Comparison of ENCODE assay signal across 9 cellular contexts in genomic region chr6:63307581-63308246, GRCh38. TPM values are rescaled to one million over a fixed set of nuclear protein-coding genes. Genes with fewer than 3 reads are reported as not detected.
A peak's percentile ranks its signal among the peaks of the same experiment; 100 is the strongest.
DNase-seq lines count a peak whose midpoint lies in the region; ATAC-seq and TF ChIP-seq lines count a peak whose summit lies in the region.
"Had no signal": no experiment of that assay in that cellular context is flagged by ENCODE, and none has a peak within 500 bp of the region (broad histone marks: within the 10 kb centered on the region; RNA-seq: fewer than 3 reads in every experiment).

No MANE protein-coding gene starts in this region.

- no peak overlapping the region for H3K4me3 ChIP-seq in BJ (ENCODE audit: low read depth, low read length)
- H3K4me3 ChIP-seq in mammary epithelial cell (replicated peaks in 1 of 3; ENCODE audit: insufficient read depth in 1 of 3, low read depth in 2 of 3, low read length in 3 of 3) = no peak overlapping the region
- H3K4me3 ChIP-seq in neural cell (ENCODE audit: low read length) = no peak overlapping the region

- no TSS peak for BruUV-seq in mammary epithelial cell (replicated peaks; lab: Mats Ljungman, UMichigan)

- no peaks in the 10 kb centered on the region for H3K9me2 ChIP-seq in neural cell (ENCODE audit: insufficient read depth, low read length)

- ATAC-seq in GM18870 (IDR thresholded peaks at IDR 0.05; ENCODE audit: unreplicated experiment) (peak; percentile 93), HG03039 (IDR thresholded peaks at IDR 0.05; ENCODE audit: unreplicated experiment) (peak; percentile 86)

- H3K9me3 ChIP-seq in mammary epithelial cell (replicated peaks; ENCODE audit: insufficient read depth, low read length) (no peaks in the 10 kb centered on the region), neural cell (ENCODE audit: low read length) (no peaks in the 10 kb centered on the region)
- H3K9me3 ChIP-seq: neutrophil had no signal

- H3K27me3 ChIP-seq in BJ (ENCODE audit: control insufficient read depth, insufficient read depth, low read length) = no peaks in the 10 kb centered on the region
- H3K27me3 ChIP-seq in mammary epithelial cell (ENCODE audit: insufficient read depth, low read length) = no peaks in the 10 kb centered on the region
- no peaks in the 10 kb centered on the region for H3K27me3 ChIP-seq in neural cell (ENCODE audit: insufficient read depth, low read depth, low read length)
- H3K27me3 ChIP-seq: neutrophil had no signal

- no peaks in the 10 kb centered on the region for H3K79me2 ChIP-seq in mammary epithelial cell (ENCODE audit: insufficient read depth, low read length)
- H3K79me2 ChIP-seq in neural cell (replicated peaks; ENCODE audit: insufficient read depth, low read length) = no peaks in the 10 kb centered on the region

- in situ Hi-C loops in mammary epithelial cell (cut with MboI; ENCODE audit: low sequenced_read_pairs in 2 of 2) = no loop called here

- H2AFZ ChIP-seq in mammary epithelial cell (ENCODE audit: low read depth, low read length) (no peak overlapping the region), neural cell (ENCODE audit: low read depth, low read length) (no peak overlapping the region)

- WGBS in mammary epithelial cell (ENCODE audit: low coverage, missing lambda C conversion rate) = 60% methylated on average over 2 of the region's 3 CpGs

- no peaks in the 10 kb centered on the region for H3K4me1 ChIP-seq in mammary epithelial cell (ENCODE audit: insufficient read depth, low read length)

- no peak for TF ChIP-seq RAD21 in neural cell (conservative IDR thresholded peaks at IDR 0.05)

- intact Hi-C loops in mammary epithelial cell (cut with micrococcal nuclease) = loop anchor here (1.0 to 5.0 kb wide), 4 partner anchors 265 to 495 kb away; partner anchors contain the start of genes LOC128125822 and PTP4A1

- H3K36me3 ChIP-seq in BJ (ENCODE audit: control insufficient read depth, insufficient read depth, low read length) (no peaks in the 10 kb centered on the region), mammary epithelial cell (ENCODE audit: insufficient read depth, low read length) (no peaks in the 10 kb centered on the region), neural cell (ENCODE audit: insufficient read depth, low read length) (no peaks in the 10 kb centered on the region)
- H3K36me3 ChIP-seq: neutrophil had no signal

- H3K27ac ChIP-seq in mammary epithelial cell (ENCODE audit: insufficient read depth, low read depth, low read length) = no peak overlapping the region
- no peak overlapping the region for H3K27ac ChIP-seq in neural cell (ENCODE audit: low read length)
- H3K27ac ChIP-seq: neutrophil had no signal

- no peak for DNase-seq in BJ (ENCODE audit: low read depth)
- DNase-seq in NCI-H2227 (lab: John Stamatoyannopoulos, UW; ENCODE audit: unreplicated experiment) = peak; percentile 12
- DNase-seq in mammary epithelial cell = peak; percentile 37
- no peak for DNase-seq in DMS79 (lab: John Stamatoyannopoulos, UW)
- no peak for DNase-seq in stimulated activated CD4-positive, alpha-beta T cell treated with anti-CD3 and anti-CD28 coated beads, Interleukin-12 subunit alpha, Interleukin-12 subunit beta, amount 100 ng/mL, for 4 hours

- no peaks in the 10 kb centered on the region for H3F3A ChIP-seq in neural cell (ENCODE audit: insufficient read depth, low read length, poor library complexity, severe bottlenecking)

- H3K4me2 ChIP-seq in mammary epithelial cell (ENCODE audit: insufficient read depth, low read depth, low read length) (peak overlapping the region; percentile 8), neural cell (ENCODE audit: low read length) (no peak overlapping the region)

- TF ChIP-seq EP300 in neural cell (conservative IDR thresholded peaks at IDR 0.05; ENCODE audit: poor library complexity, severe bottlenecking) = no peak

- no peak overlapping the region for H3K9ac ChIP-seq in mammary epithelial cell (ENCODE audit: insufficient read depth, low read length)
- H3K9ac ChIP-seq in neural cell (ENCODE audit: low read length) = no peak overlapping the region

- TF ChIP-seq CTCF in BJ (IDR thresholded peaks at IDR 0.05; ENCODE audit: insufficient read depth, low read depth, low read length) (peak; percentile 54), mammary epithelial cell (conservative IDR thresholded peaks at IDR 0.05 in 1 of 2, IDR thresholded peaks at IDR 0.05 in 1 of 2; ENCODE audit: extremely low read depth in 1 of 2, insufficient read depth in 1 of 2, low read depth in 1 of 2, low read length in 2 of 2) (peak; percentile 50 to 59), neural cell (IDR thresholded peaks at IDR 0.05; ENCODE audit: poor library complexity, severe bottlenecking) (no peak)

- CTCF ChIA-PET in BJ (lab: Yijun Ruan, JAX) = interaction anchor here (0.7 to 1.7 kb wide), 15 partner anchors 9 to 506 kb away, joined by 3 to 12 read pairs (median 3); no protein-coding TSS in a partner anchor
- CTCF ChIA-PET in mammary epithelial cell (lab: Charles Lee; ENCODE audit: low non-redundant PET) = no interaction called here

- H4K20me1 ChIP-seq in mammary epithelial cell (ENCODE audit: insufficient read depth, low read length) (no peaks in the 10 kb centered on the region), neural cell (ENCODE audit: insufficient read depth) (no peaks in the 10 kb centered on the region)

- dilution Hi-C loops in mammary epithelial cell (cut with HindIII; ENCODE audit: low sequenced_read_pairs) = no loop called here

- POLR2A ChIA-PET in BJ (lab: Charles Lee) = no interaction called here

TF ChIP-seq in neural cell, 6 proteins besides CTCF, POLR2A, EP300 and RAD21:
- TF ChIP-seq MXI1 (conservative IDR thresholded peaks at IDR 0.05; ENCODE audit: poor library complexity, severe bottlenecking) = no peak
- peak; percentile 19 for TF ChIP-seq SMC3 (conservative IDR thresholded peaks at IDR 0.05; ENCODE audit: poor library complexity)
- TF ChIP-seq POLR2AphosphoS5 (IDR thresholded peaks at IDR 0.05) = no peak
- TF ChIP-seq EZH2 (IDR thresholded peaks at IDR 0.05; ENCODE audit: borderline replicate concordance, insufficient read depth, low read length, poor library complexity, severe bottlenecking) = no peak
TF ChIP-seq in neural cell: peak in this region for 1.

RNA-seq across cellular contexts. Expression of gene LGSN, which starts 12.1 kb away (rescaled TPM):
- polyA plus RNA-seq in BJ (2011; rRNA removed) = not detected in 2 replicates
- polyA minus RNA-seq in BJ (2011; rRNA and poly(A)+ RNA removed) = not detected in 2 replicates
- not detected for total RNA-seq in mammary epithelial cell
- not detected for polyA plus RNA-seq in mammary epithelial cell
- polyA minus RNA-seq in mammary epithelial cell = not detected
- polyA plus RNA-seq in neural cell = not detected in 2 replicates
- not detected in 2 replicates for polyA minus RNA-seq in neural cell

Comparison
In these comparisons a context has a peak if more than half of its experiments do, and no peak if none do; other contexts are left out.
1. DNase-seq: peak in NCI-H2227 (single experiment) and mammary epithelial cell (single experiment); none in BJ (single experiment), DMS79 (single experiment) and stimulated activated CD4-positive, alpha-beta T cell treated with anti-CD3 and anti-CD28 coated beads, Interleukin-12 subunit alpha, Interleukin-12 subunit beta, amount 100 ng/mL, for 4 hours (single experiment).